Comparison of ENCODE assay signal across 8 cellular contexts in the genomic region with DNA sequence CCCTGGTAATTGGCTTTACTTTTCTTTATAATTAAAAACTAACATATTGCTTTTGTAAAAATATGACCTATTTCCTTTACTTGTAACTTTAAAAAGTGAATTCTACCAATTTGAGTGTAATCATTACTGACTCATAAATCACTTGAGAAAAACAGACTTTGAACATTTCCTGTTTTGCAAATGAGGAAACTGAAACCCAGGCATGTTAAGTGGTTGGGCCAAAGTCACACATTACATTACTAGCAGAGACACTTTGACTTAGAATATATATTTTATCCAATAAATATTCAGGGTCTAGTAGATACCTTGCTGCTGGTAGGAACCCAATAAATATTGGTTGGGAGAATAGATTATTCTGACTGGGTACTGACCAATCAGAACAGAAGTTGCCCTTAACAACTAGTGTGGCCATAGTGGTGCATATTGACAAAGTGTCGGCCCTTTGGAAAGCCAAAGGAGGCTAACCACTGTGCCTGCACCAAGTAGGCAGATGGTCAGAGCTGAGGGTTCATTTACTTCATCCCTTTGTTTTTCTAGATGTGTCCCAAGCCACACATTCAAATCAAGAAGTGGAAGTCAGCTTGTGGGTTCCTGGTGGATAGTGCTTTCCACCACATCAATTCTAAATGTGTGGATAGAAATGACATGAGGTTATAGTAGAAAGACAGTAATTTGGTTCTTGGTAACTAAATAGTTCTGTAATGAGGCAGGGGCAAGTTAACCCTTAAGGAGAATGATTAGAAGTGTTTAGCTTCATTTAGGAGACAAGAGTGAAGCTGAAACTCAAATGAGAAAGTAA.
DNase-seq lines count a peak whose midpoint lies in the region; ATAC-seq and TF ChIP-seq lines count a peak whose summit lies in the region.

No MANE protein-coding gene starts in this region.

- DNase-seq in fibroblast of mammary gland (ENCODE audit: low read depth) (peak; percentile 37), DMS79 (lab: John Stamatoyannopoulos, UW) (no peak), NCI-H1417 treated with DMSO at 0.1 percent for 48 hours (lab: John Stamatoyannopoulos, UW) (no peak), ovary (no peak), mesothelial cell of epicardium (ENCODE audit: low spot score in 2 of 2, unreplicated experiment in 2 of 2) (no peak)

- TF ChIP-seq CTCF in fibroblast of mammary gland (conservative IDR thresholded peaks at IDR 0.05; ENCODE audit: control insufficient read depth, insufficient read depth, low read depth, low read length) (no peak), ovary (IDR thresholded peaks at IDR 0.05) (no peak), mesothelial cell of epicardium (IDR thresholded peaks at IDR 0.05; ENCODE audit: unreplicated experiment) (no peak)

- H3K4me1 ChIP-seq in ovary (ENCODE audit: insufficient read depth) = no peaks in the 10 kb centered on the region

- no peak overlapping the region for H3K27ac Mint-ChIP-seq in mesothelial cell of epicardium

- peak; percentile 83 for ATAC-seq in GM18498 (IDR thresholded peaks at IDR 0.05; ENCODE audit: unreplicated experiment)
- ATAC-seq in GM21390 (IDR thresholded peaks at IDR 0.05; ENCODE audit: unreplicated experiment) = peak; percentile 77
- peak; percentile 85 for ATAC-seq in HG03439 (IDR thresholded peaks at IDR 0.05; ENCODE audit: unreplicated experiment)

- no peaks in the 10 kb centered on the region for H3K36me3 Mint-ChIP-seq in mesothelial cell of epicardium

- no peaks in the 10 kb centered on the region for H3K9me3 Mint-ChIP-seq in mesothelial cell of epicardium

- no peaks in the 10 kb centered on the region for H3K36me3 ChIP-seq in ovary

- no peak overlapping the region for H3K27ac ChIP-seq in ovary

- no peak for TF ChIP-seq EP300 in ovary (IDR thresholded peaks at IDR 0.05)

- intact Hi-C loops in ovary (cut with DNase I) = no loop called here

- no peak overlapping the region for H3K4me3 Mint-ChIP-seq in mesothelial cell of epicardium

- H3K4me3 ChIP-seq in fibroblast of mammary gland (ENCODE audit: control insufficient read depth, low read depth, low read length) (no peak overlapping the region), ovary (no peak overlapping the region)

- peaks cover 9% of the 10 kb centered on the region for H3K27me3 Mint-ChIP-seq in mesothelial cell of epicardium (ENCODE audit: low read depth)

- H3K9me3 ChIP-seq in ovary = no peaks in the 10 kb centered on the region

- no peaks in the 10 kb centered on the region for H3K27me3 ChIP-seq in ovary

- no peaks in the 10 kb centered on the region for H3K4me1 Mint-ChIP-seq in mesothelial cell of epicardium

- no peak for TF ChIP-seq POLR2A in ovary (IDR thresholded peaks at IDR 0.05)

- WGBS in ovary, 3 donors = 82 to 98% (median 95%) methylated on average over 1 of the region's 1 CpG
